In genomic region chr19:5128251-5128931, GRCh38 we compare ENCODE assay signal across 10 cellular contexts.
A peak's percentile ranks its signal among the peaks of the same experiment; 100 is the strongest.
DNase-seq lines count a peak whose midpoint lies in the region; ATAC-seq and TF ChIP-seq lines count a peak whose summit lies in the region.
"Had no signal": no experiment of that assay in that cellular context is flagged by ENCODE, and none has a peak within 500 bp of the region (broad histone marks: within the 10 kb centered on the region; RNA-seq: fewer than 3 reads in every experiment).

No MANE protein-coding gene starts in this region.

- H3K36me3 ChIP-seq in HUES64 (ENCODE audit: insufficient read depth, low read length) (peaks cover 1% of the 10 kb centered on the region; the same call in 1 of the 2 replicates), mesenchymal stem cell (ENCODE audit: control insufficient read depth in 1 of 2, insufficient read depth in 2 of 2, low read depth in 1 of 2, low read length in 2 of 2) (peaks cover 24 to 73% of the 10 kb centered on the region in 2 experiments), tibial nerve (peaks cover 0 to 49% (median 0%) of the 10 kb centered on the region in 3 donors)

- no peaks in the 10 kb centered on the region for H3K27me3 ChIP-seq in HUES64 (ENCODE audit: insufficient read depth, low read length)
- H3K27me3 ChIP-seq in mesenchymal stem cell (ENCODE audit: control insufficient read depth in 1 of 2, insufficient read depth in 1 of 2, low read length in 2 of 2) = no peaks in the 10 kb centered on the region
- H3K27me3 ChIP-seq in tibial nerve = no peaks in the 10 kb centered on the region

- TF ChIP-seq CTCF in choroid plexus epithelial cell (conservative IDR thresholded peaks at IDR 0.05; ENCODE audit: low read depth, low read length) (no peak), tibial nerve (IDR thresholded peaks at IDR 0.05) (no peak)

- H3K4ac ChIP-seq in mesenchymal stem cell (ENCODE audit: low read depth in 1 of 2, low read length in 2 of 2) = peak overlapping the region; percentile 64 to 76

- TF ChIP-seq POLR2A in tibial nerve (IDR thresholded peaks at IDR 0.05) = no peak

- 58% methylated on average over 25 of the region's 25 CpGs for WGBS in HUES64
- WGBS in mesenchymal stem cell = 21% methylated on average over 22 of the region's 25 CpGs
- WGBS in tibial nerve, 2 donors = 27 to 32% methylated on average over 18 to 25 of the region's 25 CpGs

- H2AFZ ChIP-seq in mesenchymal stem cell (ENCODE audit: low read depth, low read length) = no peak overlapping the region

- H2BK120ac ChIP-seq in mesenchymal stem cell (ENCODE audit: low read depth, low read length) = peak overlapping the region; percentile 23

- H3K23ac ChIP-seq in mesenchymal stem cell (ENCODE audit: low read length in 2 of 2) = no peak overlapping the region

- no peaks in the 10 kb centered on the region for H3K9me3 ChIP-seq in HUES64 (ENCODE audit: insufficient read depth, low read depth, low read length)
- H3K9me3 ChIP-seq in mesenchymal stem cell (ENCODE audit: control insufficient read depth, low read length) = no peaks in the 10 kb centered on the region
- H3K9me3 ChIP-seq in tibial nerve = no peaks in the 10 kb centered on the region

- H3K9ac ChIP-seq in HUES64 (ENCODE audit: low read depth, low read length) = no peak overlapping the region
- peak overlapping the region; percentile 60 for H3K9ac ChIP-seq in mesenchymal stem cell (ENCODE audit: low read length)

- no peak for ATAC-seq in GM18870 (IDR thresholded peaks at IDR 0.05; ENCODE audit: unreplicated experiment)
- ATAC-seq: activated CD8-positive, alpha-beta T cell treated with anti-CD3 and anti-CD28 coated beads, Interleukin-2, amount 10 ng/mL, durations not matched to agents 7 days and 5 days had no signal

- no peak overlapping the region for H2AK5ac ChIP-seq in mesenchymal stem cell (ENCODE audit: low read length, severe bottlenecking)

- H3K14ac ChIP-seq in mesenchymal stem cell (ENCODE audit: low read length in 2 of 2) = peak overlapping the region in 1 of 2 experiments; percentile 9

- H2BK15ac ChIP-seq in mesenchymal stem cell (ENCODE audit: low read depth, poor library complexity, severe bottlenecking) = peak overlapping the region; percentile 84

- peaks cover 20% of the 10 kb centered on the region for H3K79me1 ChIP-seq in mesenchymal stem cell (replicated peaks; ENCODE audit: low read length, poor library complexity, severe bottlenecking)

- no peak overlapping the region for H3K4me3 ChIP-seq in HUES64 (ENCODE audit: low read length)
- no peak overlapping the region for H3K4me3 ChIP-seq in choroid plexus epithelial cell (ENCODE audit: low read depth, low read length)
- H3K4me3 ChIP-seq in mesenchymal stem cell (ENCODE audit: insufficient read depth in 1 of 2, low read depth in 1 of 2, low read length in 2 of 2) = no peak overlapping the region
- no peak overlapping the region for H3K4me3 ChIP-seq in tibial nerve

- peak overlapping the region; percentile 87 for H4K91ac ChIP-seq in mesenchymal stem cell (ENCODE audit: low read length)

- peak overlapping the region; percentile 58 to 82 for H3K18ac ChIP-seq in mesenchymal stem cell (ENCODE audit: low read depth in 1 of 2, low read length in 2 of 2)

- H2BK12ac ChIP-seq in mesenchymal stem cell (ENCODE audit: low read length in 2 of 2) = peak overlapping the region; percentile 59 to 69

- no peak overlapping the region for H3K4me2 ChIP-seq in mesenchymal stem cell (ENCODE audit: low read length, poor library complexity, severe bottlenecking)

- TF ChIP-seq EP300 in tibial nerve (IDR thresholded peaks at IDR 0.05) = no peak

- DNase-seq in choroid plexus epithelial cell (ENCODE audit: low read depth) (peak; percentile 89), mesenchymal stem cell (peak; percentile 88), tibial nerve (ENCODE audit: low spot score in 2 of 2) (peak; percentile 39 to 47), superior temporal gyrus (ENCODE audit: extremely low spot score) (no peak)
- DNase-seq in activated CD4-positive, CD25-positive, alpha-beta regulatory T cell (lab: John Stamatoyannopoulos, UW) = no peak
- DNase-seq: activated CD8-positive, alpha-beta T cell treated with anti-CD3 and anti-CD28 coated beads, Interleukin-2, amount 10 ng/mL, durations not matched to agents 7 days and 5 days; effector CD4-positive, alpha-beta T cell; KBM-7 had no signal

- H3K4me1 ChIP-seq in HUES64 (ENCODE audit: insufficient read depth, low read length) = peaks cover 29% of the 10 kb centered on the region
- peaks cover 50% of the 10 kb centered on the region for H3K4me1 ChIP-seq in mesenchymal stem cell (ENCODE audit: control insufficient read depth, insufficient read depth, low read depth, low read length)
- H3K4me1 ChIP-seq in tibial nerve = peaks cover 0 to 59% (median 26%) of the 10 kb centered on the region in 4 donors

- H2BK5ac ChIP-seq in mesenchymal stem cell (ENCODE audit: low read depth, low read length, poor library complexity, severe bottlenecking) = no peak overlapping the region

- peak overlapping the region; percentile 40; the same call in 1 of the 2 replicates for H3K27ac ChIP-seq in HUES64 (ENCODE audit: low read depth, low read length)
- H3K27ac ChIP-seq in mesenchymal stem cell (ENCODE audit: low read length, poor library complexity, severe bottlenecking) = no peak overlapping the region
- H3K27ac ChIP-seq in tibial nerve = peak overlapping the region in 3 of 4 donors; percentile 47 to 78 (median 70)

- H4K8ac ChIP-seq in mesenchymal stem cell (ENCODE audit: low read length) = peak overlapping the region; percentile 92

Comparison
In these comparisons a context has a peak if more than half of its experiments do, and no peak if none do; other contexts are left out.
1. DNase-seq: peak in choroid plexus epithelial cell (single experiment), mesenchymal stem cell (single experiment) and tibial nerve (2 of 2); none in superior temporal gyrus (single experiment) and activated CD4-positive, CD25-positive, alpha-beta regulatory T cell (0 of 4).